1 cellular context compared by ENCODE assay signal in the genomic region with DNA sequence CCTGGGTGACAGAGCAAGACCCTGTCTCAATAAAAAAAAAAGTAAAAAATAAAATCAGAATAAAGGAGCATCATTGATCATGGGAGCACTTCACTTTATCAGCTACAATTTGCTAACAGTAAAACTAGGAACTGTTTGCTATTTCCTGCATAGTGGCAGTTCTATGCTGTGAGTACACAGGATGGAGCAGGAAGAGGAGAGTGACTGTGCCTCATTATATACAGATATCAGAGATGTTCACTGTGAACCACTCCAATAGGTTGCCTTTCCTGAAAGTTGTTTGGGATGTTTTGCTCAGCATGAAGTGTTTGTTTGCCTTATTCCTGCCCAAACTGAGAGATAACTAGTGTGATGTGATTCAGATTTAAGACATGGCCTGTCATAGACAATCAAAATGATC.
TF ChIP-seq lines count a peak whose summit lies in the region.

No MANE protein-coding gene starts in this region.

TF ChIP-seq in IMR-90, 13 proteins besides CTCF, POLR2A, EP300 and RAD21:
- TF ChIP-seq, protein P1, sequence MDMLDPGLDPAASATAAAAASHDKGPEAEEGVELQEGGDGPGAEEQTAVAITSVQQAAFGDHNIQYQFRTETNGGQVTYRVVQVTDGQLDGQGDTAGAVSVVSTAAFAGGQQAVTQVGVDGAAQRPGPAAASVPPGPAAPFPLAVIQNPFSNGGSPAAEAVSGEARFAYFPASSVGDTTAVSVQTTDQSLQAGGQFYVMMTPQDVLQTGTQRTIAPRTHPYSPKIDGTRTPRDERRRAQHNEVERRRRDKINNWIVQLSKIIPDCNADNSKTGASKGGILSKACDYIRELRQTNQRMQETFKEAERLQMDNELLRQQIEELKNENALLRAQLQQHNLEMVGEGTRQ (IDR thresholded peaks at IDR 0.05; ENCODE audit: low read depth, low read length), result no peak
- no peak for TF ChIP-seq MAFK (IDR thresholded peaks at IDR 0.05; ENCODE audit: low read depth, low read length)
- no peak for TF ChIP-seq MAZ (IDR thresholded peaks at IDR 0.05; ENCODE audit: borderline replicate concordance, low read depth, low read length)
- TF ChIP-seq MXI1 (IDR thresholded peaks at IDR 0.05; ENCODE audit: borderline replicate concordance, low read depth, low read length), result no peak
- no peak for TF ChIP-seq NFE2L2 (IDR thresholded peaks at IDR 0.05; ENCODE audit: low read depth, low read length)
- TF ChIP-seq FOS (IDR thresholded peaks at IDR 0.05; ENCODE audit: low read depth, low read length), result no peak
- no peak for TF ChIP-seq SMC3 (IDR thresholded peaks at IDR 0.05; ENCODE audit: low read depth, low read length)
- no peak for TF ChIP-seq RFX5 (IDR thresholded peaks at IDR 0.05; ENCODE audit: low read depth, low read length)
- no peak for TF ChIP-seq RCOR1 (IDR thresholded peaks at IDR 0.05; ENCODE audit: insufficient replicate concordance, low read length)
- TF ChIP-seq CHD1 (IDR thresholded peaks at IDR 0.05; ENCODE audit: low read depth, low read length), result no peak
- TF ChIP-seq CEBPB (IDR thresholded peaks at IDR 0.05; ENCODE audit: low read depth, low read length), result no peak
- TF ChIP-seq, protein P2, sequence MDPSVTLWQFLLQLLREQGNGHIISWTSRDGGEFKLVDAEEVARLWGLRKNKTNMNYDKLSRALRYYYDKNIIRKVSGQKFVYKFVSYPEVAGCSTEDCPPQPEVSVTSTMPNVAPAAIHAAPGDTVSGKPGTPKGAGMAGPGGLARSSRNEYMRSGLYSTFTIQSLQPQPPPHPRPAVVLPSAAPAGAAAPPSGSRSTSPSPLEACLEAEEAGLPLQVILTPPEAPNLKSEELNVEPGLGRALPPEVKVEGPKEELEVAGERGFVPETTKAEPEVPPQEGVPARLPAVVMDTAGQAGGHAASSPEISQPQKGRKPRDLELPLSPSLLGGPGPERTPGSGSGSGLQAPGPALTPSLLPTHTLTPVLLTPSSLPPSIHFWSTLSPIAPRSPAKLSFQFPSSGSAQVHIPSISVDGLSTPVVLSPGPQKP (IDR thresholded peaks at IDR 0.05; ENCODE audit: borderline replicate concordance, low read depth, low read length), result no peak
